ENCODE assay signal across 8 cellular contexts in genomic region chr5:53560028-53560427, GRCh38. TPM values are rescaled to one million over a fixed set of nuclear protein-coding genes. Genes with fewer than 3 reads are reported as not detected.
DNase-seq lines count a peak whose midpoint lies in the region; ATAC-seq, FAIRE-seq and TF ChIP-seq lines count a peak whose summit lies in the region.

No MANE protein-coding gene starts in this region.

- H3K27ac ChIP-seq in colonic mucosa, result peak overlapping the region; percentile 68

- H3K27me3 Mint-ChIP-seq in CD14-positive monocyte (ENCODE audit: low read depth in 3 of 3) (peaks cover 4% of the 10 kb centered on the region in 3 donors), naive B cell (peaks cover 7 to 17% (median 8%) of the 10 kb centered on the region in 3 donors)

- no peaks in the 10 kb centered on the region for H3K27me3 ChIP-seq in colonic mucosa

- no peaks in the 10 kb centered on the region for H3K36me3 ChIP-seq in colonic mucosa

- H3K36me3 Mint-ChIP-seq in CD14-positive monocyte (peaks cover 0 to 8% of the 10 kb centered on the region in 2 donors), naive B cell (peaks cover 5 to 6% of the 10 kb centered on the region in 2 donors)

- peaks cover 11% of the 10 kb centered on the region for H3K4me1 ChIP-seq in colonic mucosa

- no peak for FAIRE-seq in RCC 7860 (lab: Jason Lieb, UNC)

- TF ChIP-seq CTCF in CD14-positive monocyte (IDR thresholded peaks at IDR 0.05) (no peak), colonic mucosa (IDR thresholded peaks at IDR 0.05) (no peak)

- H3K4me1 Mint-ChIP-seq in CD14-positive monocyte, result peaks cover 24% of the 10 kb centered on the region
- H3K4me1 Mint-ChIP-seq in naive B cell, result peaks cover 22 to 35% (median 26%) of the 10 kb centered on the region in 3 donors

- ATAC-seq in GM21367 (IDR thresholded peaks at IDR 0.05; ENCODE audit: unreplicated experiment) (peak; percentile 6), naive B cell (ENCODE audit: low read depth in 2 of 2) (no peak), HG03045 (IDR thresholded peaks at IDR 0.05; ENCODE audit: unreplicated experiment) (no peak)

- peak overlapping the region; percentile 78 to 82 for H3K9ac ChIP-seq in colonic mucosa (ENCODE audit: low read depth in 2 of 2, low read length in 2 of 2)

- H3K9me3 ChIP-seq in colonic mucosa, result no peaks in the 10 kb centered on the region

- H3K4me3 ChIP-seq in colonic mucosa, result peak overlapping the region; percentile 73

- H3K27ac Mint-ChIP-seq in CD14-positive monocyte, result peak overlapping the region in 2 of 7 donors; percentile 98 to 99
- peak overlapping the region; percentile 61 to 97 (median 96) for H3K27ac Mint-ChIP-seq in naive B cell

- H3K9me3 Mint-ChIP-seq in CD14-positive monocyte (peaks cover 0 to 8% (median 4%) of the 10 kb centered on the region in 7 donors), naive B cell (peaks cover 0 to 13% (median 3%) of the 10 kb centered on the region in 7 donors)

- DNase-seq in CD14-positive monocyte (ENCODE audit: low spot score) (no peak), LHCN-M2 (ENCODE audit: low read depth) (peak; percentile 3), colonic mucosa (no peak), naive B cell (no peak), RCC 7860 (ENCODE audit: low spot score) (no peak), NCI-H1694 (lab: John Stamatoyannopoulos, UW) (no peak)

- intact Hi-C loops in CD14-positive monocyte (cut with micrococcal nuclease) (loop anchor here in 1 of 2 donors (2.0 kb wide), 1 partner anchor 77 kb away; no protein-coding TSS in a partner anchor), colonic mucosa (cut with DNase I) (no loop called here)

- H3K4me3 Mint-ChIP-seq in CD14-positive monocyte (peak overlapping the region; percentile 99 to 100), naive B cell (peak overlapping the region; percentile 97 to 99 (median 99))

RNA-seq across cellular contexts. Expression of gene NDUFS4, which starts 0.4 kb away (rescaled TPM):
- polyA plus RNA-seq in CD14-positive monocyte (100 to 1,000 TPM; 111 to 118 TPM), naive B cell (ENCODE audit: low read depth in 6 of 6) (100 to 1,000 TPM in 1 of 6 donors, 10 to 100 TPM in 5; 62.5 to 101 (median 83.7) TPM)
- total RNA-seq in LHCN-M2 (2014; rRNA removed) (78.8 and 90.5 TPM in 2 replicates), colonic mucosa (100 to 1,000 TPM in 1 of 2 donors, 10 to 100 TPM in 1; 87.5 to 119 TPM)
- polyA plus RNA-seq in LHCN-M2 (2012), result 102 TPM
